In the genomic region with DNA sequence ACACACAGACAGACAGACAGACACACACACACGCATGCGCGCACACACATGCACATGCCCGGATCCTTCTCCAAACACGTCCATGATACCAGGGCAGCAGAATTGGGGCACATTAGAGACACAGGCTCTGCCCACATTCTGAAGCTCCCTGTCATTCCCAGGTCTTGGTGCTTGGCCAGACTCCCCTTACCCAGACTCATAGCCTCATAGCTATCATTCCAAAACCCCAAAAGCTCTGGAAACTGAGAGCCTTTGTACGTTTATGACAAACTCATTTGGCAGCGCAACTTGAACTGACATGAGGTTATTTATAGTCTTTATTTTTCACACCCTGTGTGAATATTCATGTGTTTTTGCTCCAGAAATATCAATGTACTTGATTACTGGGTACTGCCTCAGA, we compare ENCODE assay signal across 1 cellular context.
TF ChIP-seq lines count a peak whose summit lies in the region.

No MANE protein-coding gene starts in this region.

TF ChIP-seq in K562, 482 proteins besides CTCF, POLR2A, EP300 and RAD21:
- TF ChIP-seq GATA2 (CRISPR knock-in tag; IDR thresholded peaks at IDR 0.05) (no peak), MEIS2 (IDR thresholded peaks at IDR 0.05; ENCODE audit: partially characterized antibody) (peak; percentile 18)
